Comparison of ENCODE assay signal across 1 cellular context in the genomic region with DNA sequence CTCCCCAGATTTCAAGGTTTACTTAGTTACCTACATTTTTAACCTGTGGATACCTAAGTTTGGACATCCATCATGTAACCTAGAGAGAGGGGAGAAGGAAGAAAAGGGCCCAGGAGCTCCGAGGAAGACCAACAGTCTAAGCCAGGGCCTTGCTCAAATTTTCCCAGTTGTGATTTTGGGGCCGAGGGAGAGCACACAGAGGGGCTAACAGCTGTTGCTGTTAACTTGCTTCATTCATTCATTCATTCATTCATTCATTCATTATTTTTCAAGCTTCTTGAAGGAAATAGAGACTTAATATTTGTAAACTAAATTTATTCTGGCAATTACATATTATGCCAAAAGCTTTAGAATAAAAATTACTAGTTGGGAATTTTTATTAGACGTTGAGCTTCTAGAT.
TF ChIP-seq lines count a peak whose summit lies in the region.

No MANE protein-coding gene starts in this region.

TF ChIP-seq in K562, 482 proteins besides CTCF, POLR2A, EP300 and RAD21 (continued from another document):
- TF ChIP-seq, protein P1, sequence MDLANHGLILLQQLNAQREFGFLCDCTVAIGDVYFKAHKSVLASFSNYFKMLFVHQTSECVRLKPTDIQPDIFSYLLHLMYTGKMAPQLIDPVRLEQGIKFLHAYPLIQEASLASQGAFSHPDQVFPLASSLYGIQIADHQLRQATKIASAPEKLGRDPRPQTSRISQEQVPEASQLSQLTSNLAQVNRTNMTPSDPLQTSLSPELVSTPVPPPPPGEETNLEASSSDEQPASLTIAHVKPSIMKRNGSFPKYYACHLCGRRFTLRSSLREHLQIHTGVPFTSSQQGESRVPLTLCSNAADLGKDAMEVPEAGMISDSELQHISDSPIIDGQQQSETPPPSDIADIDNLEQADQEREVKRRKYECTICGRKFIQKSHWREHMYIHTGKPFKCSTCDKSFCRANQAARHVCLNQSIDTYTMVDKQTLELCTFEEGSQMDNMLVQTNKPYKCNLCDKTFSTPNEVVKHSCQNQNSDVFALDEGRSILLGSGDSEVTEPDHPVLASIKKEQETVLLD (IDR thresholded peaks at IDR 0.05): no peak
- TF ChIP-seq ZNF24 (IDR thresholded peaks at IDR 0.05): peak; percentile 63; the same call in 1 of the 2 replicates
